Comparison of ENCODE assay signal across 8 cellular contexts in the genomic region with DNA sequence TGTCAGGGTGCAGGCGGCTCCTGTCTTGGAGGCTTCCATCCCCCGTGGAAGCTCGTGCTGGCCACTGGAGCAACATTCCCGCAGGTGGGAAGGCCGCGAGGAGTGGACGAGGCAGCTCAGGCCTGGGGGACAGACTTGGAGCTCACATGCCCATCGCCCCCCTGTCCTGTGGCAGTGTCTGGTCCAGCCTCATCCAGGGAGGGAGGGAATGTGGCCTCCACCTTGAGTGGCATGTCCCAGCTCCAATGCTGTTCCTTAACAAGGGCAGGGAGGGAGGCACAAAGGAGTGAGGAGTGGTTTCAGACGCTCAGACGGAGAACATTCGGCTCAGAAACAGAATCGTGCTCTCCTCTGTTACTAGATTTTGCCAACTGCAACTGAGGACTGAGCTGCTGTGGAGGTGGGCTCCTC.
A peak's percentile ranks its signal among the peaks of the same experiment; 100 is the strongest.
DNase-seq lines count a peak whose midpoint lies in the region; ATAC-seq and TF ChIP-seq lines count a peak whose summit lies in the region.

No MANE protein-coding gene starts in this region.

- WGBS in heart left ventricle, 4 donors: 71 to 85% (median 78%) methylated on average over 11 to 12 of the region's 12 CpGs

- no peak overlapping the region for H2AFZ ChIP-seq in parathyroid adenoma

- no peak overlapping the region for H3K4me2 ChIP-seq in parathyroid adenoma (ENCODE audit: low read length)

- H3K36me3 ChIP-seq in HUES48 (ENCODE audit: control insufficient read depth, insufficient read depth, low read length) (no peaks in the 10 kb centered on the region; the same call in 1 of the 2 replicates), heart left ventricle (peaks cover 0 to 5% (median 0%) of the 10 kb centered on the region in 9 donors), parathyroid adenoma (ENCODE audit: control insufficient read depth, insufficient read depth, low read length) (no peaks in the 10 kb centered on the region)

- no peaks in the 10 kb centered on the region for H3K79me2 ChIP-seq in parathyroid adenoma

- peaks cover 8% of the 10 kb centered on the region for H3K4me1 Mint-ChIP-seq in activated T-helper 17 cell treated with anti-CD3 and anti-CD28 coated beads, Interleukin-2, amount 50 U/mL, for 72 hours

- H3K4me3 ChIP-seq in HUES48 (ENCODE audit: low read depth, low read length) (peak overlapping the region; percentile 34; the same call in 1 of the 2 replicates), heart left ventricle (peak overlapping the region in 9 of 12 donors; percentile 46 to 60 (median 56)), parathyroid adenoma (ENCODE audit: low read depth, low read length) (no peak overlapping the region)

- intact Hi-C loops in heart left ventricle (cut with DNase I): loop anchor here in 1 of 10 donors (5.0 kb wide), 1 partner anchor 40 kb away; no protein-coding TSS in a partner anchor

- peak overlapping the region; percentile 65 for H3K4me3 Mint-ChIP-seq in activated T-helper 17 cell treated with anti-CD3 and anti-CD28 coated beads, Interleukin-2, amount 50 U/mL, for 72 hours

- H3K27ac Mint-ChIP-seq in activated T-helper 17 cell treated with anti-CD3 and anti-CD28 coated beads, Interleukin-2, amount 50 U/mL, for 72 hours: peak overlapping the region; percentile 89

- TF ChIP-seq POLR2A in heart left ventricle (IDR thresholded peaks at IDR 0.05): no peak

- DNase-seq in COLO668 (lab: John Stamatoyannopoulos, UW; ENCODE audit: unreplicated experiment) (peak; percentile 30), heart left ventricle (peak in 3 of 5 donors; percentile 37 to 60 (median 48)), NCI-H187 (lab: John Stamatoyannopoulos, UW) (no peak)

- peaks cover 30% of the 10 kb centered on the region for H3K4me1 ChIP-seq in HUES48 (ENCODE audit: control insufficient read depth, insufficient read depth, low read length)
- H3K4me1 ChIP-seq in heart left ventricle: peaks cover 0 to 23% (median 15%) of the 10 kb centered on the region in 12 donors
- H3K4me1 ChIP-seq in parathyroid adenoma: peaks cover 4% of the 10 kb centered on the region

- no peak for ATAC-seq in activated T-helper 17 cell treated with anti-CD3 and anti-CD28 coated beads, Interleukin-2, amount 50 U/mL, for 72 hours (replicated peaks)
- ATAC-seq in heart left ventricle: peak in 2 of 4 donors; percentile 22 to 34
- ATAC-seq in GM18511 (IDR thresholded peaks at IDR 0.05; ENCODE audit: unreplicated experiment): no peak
- no peak for ATAC-seq in GM18868 (IDR thresholded peaks at IDR 0.05; ENCODE audit: unreplicated experiment)

- H3K27ac ChIP-seq in HUES48 (ENCODE audit: low read depth, low read length): peak overlapping the region; percentile 94
- H3K27ac ChIP-seq in heart left ventricle: peak overlapping the region; percentile 24 to 95 (median 82)
- peak overlapping the region; percentile 47 for H3K27ac ChIP-seq in parathyroid adenoma

- peak overlapping the region; percentile 65; the same call in 1 of the 2 replicates for H3K9ac ChIP-seq in HUES48 (ENCODE audit: low read depth, low read length)
- no peak overlapping the region for H3K9ac ChIP-seq in parathyroid adenoma

- TF ChIP-seq CTCF in heart left ventricle (IDR thresholded peaks at IDR 0.05) (no peak), parathyroid adenoma (IDR thresholded peaks at IDR 0.05) (no peak)

- H3K36me3 Mint-ChIP-seq in activated T-helper 17 cell treated with anti-CD3 and anti-CD28 coated beads, Interleukin-2, amount 50 U/mL, for 72 hours (ENCODE audit: low read depth): peaks cover 6% of the 10 kb centered on the region

- no peaks in the 10 kb centered on the region for H3K9me3 Mint-ChIP-seq in activated T-helper 17 cell treated with anti-CD3 and anti-CD28 coated beads, Interleukin-2, amount 50 U/mL, for 72 hours

- H3K9me3 ChIP-seq in HUES48 (ENCODE audit: control insufficient read depth, insufficient read depth, low read length) (no peaks in the 10 kb centered on the region), heart left ventricle (no peaks in the 10 kb centered on the region), parathyroid adenoma (ENCODE audit: control insufficient read depth, low read length) (no peaks in the 10 kb centered on the region)

- H3K27me3 Mint-ChIP-seq in activated T-helper 17 cell treated with anti-CD3 and anti-CD28 coated beads, Interleukin-2, amount 50 U/mL, for 72 hours: no peaks in the 10 kb centered on the region

- H3K27me3 ChIP-seq in HUES48 (ENCODE audit: control insufficient read depth, insufficient read depth, low read length): no peaks in the 10 kb centered on the region
- no peaks in the 10 kb centered on the region for H3K27me3 ChIP-seq in heart left ventricle
- no peaks in the 10 kb centered on the region for H3K27me3 ChIP-seq in parathyroid adenoma (ENCODE audit: control insufficient read depth, insufficient read depth, low read length)

Comparison
In these comparisons a context has a peak if more than half of its experiments do, and no peak if none do; other contexts are left out.
1. DNase-seq: peak in COLO668 (single experiment) and heart left ventricle (3 of 5); none in NCI-H187 (0 of 2).
2. Peak in every context shown above with its lines, with median percentiles within 50 percentile points of each other: H3K27ac ChIP-seq.